8 cellular contexts compared by ENCODE assay signal in the genomic region with DNA sequence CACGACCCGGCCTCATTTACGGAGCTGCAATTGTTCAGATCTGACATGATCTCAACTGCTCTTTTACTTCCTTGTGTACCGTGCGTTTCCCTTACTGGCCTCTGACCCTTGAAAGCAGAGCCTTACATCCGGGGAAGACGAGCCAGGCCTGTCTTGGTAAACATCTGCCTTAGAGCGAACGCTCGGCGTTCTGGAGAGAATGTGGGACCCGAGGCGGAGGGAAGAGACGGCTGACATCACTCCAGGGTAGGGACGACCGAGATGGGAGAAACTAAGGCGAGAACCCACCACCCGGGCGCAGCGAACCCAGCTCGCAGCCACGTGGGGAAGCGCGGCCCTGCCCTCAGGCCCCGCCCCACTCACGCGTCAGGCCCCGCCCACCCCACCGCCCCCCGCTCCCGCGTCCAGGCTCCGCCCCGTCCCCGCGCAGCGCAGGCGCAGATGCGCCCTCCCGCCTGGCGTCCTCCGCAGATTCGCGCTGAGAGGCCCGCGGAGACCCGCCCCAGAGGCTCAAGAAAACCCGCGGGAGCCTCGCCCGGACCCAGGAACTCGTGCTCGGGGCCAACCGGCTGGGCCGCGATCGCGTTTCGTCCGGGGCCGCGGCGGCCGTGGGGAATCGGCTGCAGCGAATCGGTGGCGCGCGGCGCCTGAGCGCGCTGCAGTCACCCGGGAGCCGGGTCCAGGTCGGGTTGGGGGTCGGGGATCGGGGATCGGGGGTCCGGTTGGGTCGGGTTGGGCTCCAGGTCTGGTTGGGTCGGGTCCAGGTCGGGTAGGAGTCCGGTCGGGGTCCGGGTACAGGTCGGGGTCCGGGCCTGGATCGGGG. TPM values are rescaled to one million over a fixed set of nuclear protein-coding genes. Genes with fewer than 3 reads are reported as not detected.
DNase-seq lines count a peak whose midpoint lies in the region; ATAC-seq and TF ChIP-seq lines count a peak whose summit lies in the region.

A gene (plus strand): TSS at position 438 of the 823 bp plus-strand sequence. CDS start 922 bp downstream, outside the sequence.

- peak within 1 kb of the TSS; percentile 89 for H3K27ac ChIP-seq in left ventricle myocardium inferior (replicated peaks)
- H3K27ac ChIP-seq in prostate gland, result peak within 1 kb of the TSS; percentile 75 to 83
- H3K27ac ChIP-seq in upper lobe of right lung, result peak within 1 kb of the TSS; percentile 90

- H3K27me3 ChIP-seq in left ventricle myocardium inferior (ENCODE audit: low read depth) (no peaks in the 10 kb centered on the region), prostate gland (replicated peaks; ENCODE audit: insufficient read depth) (no peaks in the 10 kb centered on the region), upper lobe of right lung (no peaks in the 10 kb centered on the region)

- DNase-seq in DMS53 treated with DMSO at 0.1 percent for 48 hours (lab: John Stamatoyannopoulos, UW; ENCODE audit: unreplicated experiment), result peak; percentile 54
- peak; percentile 45 for DNase-seq in H4 (ENCODE audit: low spot score)
- DNase-seq in MV-4-11 (lab: John Stamatoyannopoulos, UW), result peak; percentile 73
- DNase-seq in amygdala (lab: John Stamatoyannopoulos, UW), result peak in 54 of 56 donors; percentile 28 to 87 (median 74)
- peak; percentile 83 for DNase-seq in left ventricle myocardium inferior
- peak; percentile 82 for DNase-seq in prostate gland (ENCODE audit: low spot score)
- DNase-seq in upper lobe of right lung, result peak; percentile 92

- H3K9me3 ChIP-seq in left ventricle myocardium inferior (replicated peaks) (no peaks in the 10 kb centered on the region), prostate gland (no peaks in the 10 kb centered on the region), upper lobe of right lung (no peaks in the 10 kb centered on the region)

- TF ChIP-seq POLR2A in prostate gland (IDR thresholded peaks at IDR 0.05), result peak; percentile 41

- H3K4me1 ChIP-seq in left ventricle myocardium inferior (peaks cover 36% of the 10 kb centered on the region), prostate gland (replicated peaks) (peaks cover 8% of the 10 kb centered on the region), upper lobe of right lung (peaks cover 19% of the 10 kb centered on the region)

- WGBS in prostate gland, result 3% methylated on average over 20 of the region's 89 CpGs

- peak; percentile 95 for ATAC-seq in upper lobe of right lung

- H3K4me3 ChIP-seq in left ventricle myocardium inferior (peak within 1 kb of the TSS; percentile 85), prostate gland (peak within 1 kb of the TSS; percentile 71 to 85), upper lobe of right lung (peak within 1 kb of the TSS; percentile 77)

- intact Hi-C loops in T-helper 2 cell treated with Interferon-gamma antibody and Interleukin-4, amounts not matched to agents 100 ng/mL and 5 ng/mL, for 36 hours (cut with micrococcal nuclease), result loop anchor here (2.0 to 10.0 kb wide), 5 partner anchors 18 to 212 kb away; a partner anchor contains a TSS
- intact Hi-C loops in left ventricle myocardium inferior (cut with micrococcal nuclease) (loop anchor here (10.0 kb wide), 1 partner anchor 72 kb away; no protein-coding TSS in a partner anchor), prostate gland (cut with DNase I) (loop anchor here (5.0 kb wide), 1 partner anchor 119 kb away; a partner anchor contains a TSS), upper lobe of right lung (cut with DNase I) (loop anchor here (10.0 kb wide), 1 partner anchor 62 kb away; no protein-coding TSS in a partner anchor)

- TF ChIP-seq CTCF in left ventricle myocardium inferior (IDR thresholded peaks at IDR 0.05; ENCODE audit: borderline replicate concordance), result no peak
- TF ChIP-seq CTCF in prostate gland (IDR thresholded peaks at IDR 0.05), result peak in 1 of 4 experiments; percentile 5
- no peak for TF ChIP-seq CTCF in upper lobe of right lung (IDR thresholded peaks at IDR 0.05)

- H3K36me3 ChIP-seq in left ventricle myocardium inferior (peaks cover 33% of the 10 kb centered on the region), prostate gland (peaks cover 0 to 10% of the 10 kb centered on the region in 2 donors), upper lobe of right lung (peaks cover 9% of the 10 kb centered on the region)

RNA-seq across cellular contexts. Expression of the gene that starts here (rescaled TPM):
- total RNA-seq in H4 (2014; rRNA removed; shearing (Covaris generic)), result 3.6 and 4.8 TPM in 2 replicates
- total RNA-seq in T-helper 2 cell treated with Interferon-gamma antibody and Interleukin-4, amounts not matched to agents 100 ng/mL and 5 ng/mL, for 36 hours, result 61.4 and 61.9 TPM in 2 replicates
- 17.7 TPM for total RNA-seq in left ventricle myocardium inferior
- total RNA-seq in prostate gland, result 10 to 100 TPM; 35.1 to 53.5 TPM
- 26.0 TPM for total RNA-seq in upper lobe of right lung

Comparison
In these comparisons a context has a peak if more than half of its experiments do, and no peak if none do; other contexts are left out.
1. Peak in every context shown above with its lines: DNase-seq, ATAC-seq, H3K4me3 ChIP-seq and H3K27ac ChIP-seq.